In the genomic region with DNA sequence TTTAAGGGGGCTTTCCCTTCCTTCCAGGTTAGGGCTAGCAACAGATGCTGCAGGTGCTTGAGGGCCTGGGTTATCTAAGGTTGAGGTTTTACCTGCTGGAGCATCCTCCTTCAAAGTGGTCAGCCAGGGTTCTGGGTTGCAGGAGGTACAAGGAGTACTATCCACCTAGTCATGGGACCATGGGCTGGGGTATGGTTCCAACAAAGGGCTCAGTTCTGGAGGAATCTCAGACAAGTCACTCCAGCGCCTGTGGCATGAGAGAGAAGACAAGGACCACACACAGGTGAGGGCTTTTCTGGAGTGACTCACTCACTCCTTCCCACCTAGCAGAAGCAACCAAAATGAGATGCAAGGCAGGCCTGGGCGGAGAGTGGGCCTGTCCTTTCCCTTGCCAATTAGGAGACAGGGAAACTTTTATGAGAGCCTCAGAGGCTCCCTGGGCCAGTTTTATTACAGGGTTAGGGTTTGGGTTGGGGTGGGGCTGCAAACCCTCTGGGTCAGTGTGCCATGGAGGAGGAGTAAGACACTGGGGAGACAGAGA, we compare ENCODE assay signal across 17 cellular contexts. TPM values are rescaled to one million over a fixed set of nuclear protein-coding genes. Genes with fewer than 3 reads are reported as not detected.
DNase-seq lines count a peak whose midpoint lies in the region; TF ChIP-seq lines count a peak whose summit lies in the region.
"Had no signal": no experiment of that assay in that cellular context is flagged by ENCODE, and none has a peak within 500 bp of the region (broad histone marks: within the 10 kb centered on the region; RNA-seq: fewer than 3 reads in every experiment).

No MANE protein-coding gene starts in this region.

- no peak overlapping the region for H3K4me3 ChIP-seq in mammary epithelial cell (replicated peaks in 1 of 3; ENCODE audit: insufficient read depth in 1 of 3, low read depth in 2 of 3, low read length in 3 of 3)
- H3K4me3 ChIP-seq in sigmoid colon: no peak overlapping the region
- H3K4me3 ChIP-seq: smooth muscle cell had no signal

- H3K36me3 Mint-ChIP-seq in activated T-cell treated with anti-CD3 and anti-CD28 coated beads, Interleukin-2, amount 50 U/mL, for 24 hours (ENCODE audit: low read depth): peaks cover 95% of the 10 kb centered on the region
- H3K36me3 Mint-ChIP-seq in neural crest cell (ENCODE audit: low read depth): peaks cover 12% of the 10 kb centered on the region

- no peak overlapping the region for H3K4me2 ChIP-seq in mammary epithelial cell (ENCODE audit: insufficient read depth, low read depth, low read length)
- H3K4me2 ChIP-seq: smooth muscle cell had no signal

- H3K9ac ChIP-seq in mammary epithelial cell (ENCODE audit: insufficient read depth, low read length): no peak overlapping the region

- peak overlapping the region; percentile 100 for H3K27ac Mint-ChIP-seq in activated T-cell treated with anti-CD3 and anti-CD28 coated beads, Interleukin-2, amount 50 U/mL, for 24 hours
- no peak overlapping the region for H3K27ac Mint-ChIP-seq in neural crest cell (ENCODE audit: unreplicated experiment)

- peaks cover 49% of the 10 kb centered on the region for H3K4me1 ChIP-seq in mammary epithelial cell (ENCODE audit: insufficient read depth, low read length)
- peaks cover 0 to 16% (median 5%) of the 10 kb centered on the region in 4 donors for H3K4me1 ChIP-seq in sigmoid colon

- no peak overlapping the region for H2AFZ ChIP-seq in mammary epithelial cell (ENCODE audit: low read depth, low read length)

- no TSS peak for BruUV-seq in mammary epithelial cell (replicated peaks; lab: Mats Ljungman, UMichigan)

- peaks cover 55% of the 10 kb centered on the region for H3K79me2 ChIP-seq in mammary epithelial cell (ENCODE audit: insufficient read depth, low read length)

- no peak for TF ChIP-seq POLR2A in sigmoid colon (IDR thresholded peaks at IDR 0.05)

- H3K36me3 ChIP-seq in mammary epithelial cell (ENCODE audit: insufficient read depth, low read length) (peaks cover 26% of the 10 kb centered on the region), sigmoid colon (peaks cover 0 to 29% (median 7%) of the 10 kb centered on the region in 4 donors)

- in situ Hi-C loops in mammary epithelial cell (cut with MboI; ENCODE audit: low sequenced_read_pairs in 2 of 2): no loop called here

- H3K4me3 Mint-ChIP-seq in activated T-cell treated with anti-CD3 and anti-CD28 coated beads, Interleukin-2, amount 50 U/mL, for 24 hours: peak overlapping the region; percentile 98
- peak overlapping the region; percentile 98 for H3K4me3 Mint-ChIP-seq in neural crest cell

- H3K9me3 ChIP-seq in mammary epithelial cell (replicated peaks; ENCODE audit: insufficient read depth, low read length) (no peaks in the 10 kb centered on the region), sigmoid colon (no peaks in the 10 kb centered on the region)

- H3K27ac ChIP-seq in RWPE1 (peak overlapping the region; percentile 99), mammary epithelial cell (ENCODE audit: insufficient read depth, low read depth, low read length) (peak overlapping the region; percentile 96), sigmoid colon (no peak overlapping the region)
- H3K27ac ChIP-seq: dorsolateral prefrontal cortex had no signal

- no peak for TF ChIP-seq EP300 in sigmoid colon (IDR thresholded peaks at IDR 0.05)

- POLR2A ChIA-PET in RWPE1 (lab: Yijun Ruan, JAX; ENCODE audit: low non-redundant PET): no interaction called here

- H3K27me3 ChIP-seq in mammary epithelial cell (ENCODE audit: insufficient read depth, low read length) (no peaks in the 10 kb centered on the region), sigmoid colon (no peaks in the 10 kb centered on the region)
- H3K27me3 ChIP-seq: dorsolateral prefrontal cortex had no signal

- H3K4me1 Mint-ChIP-seq in activated T-cell treated with anti-CD3 and anti-CD28 coated beads, Interleukin-2, amount 50 U/mL, for 24 hours (ENCODE audit: low read depth): peaks cover 46% of the 10 kb centered on the region
- H3K4me1 Mint-ChIP-seq in neural crest cell: peaks cover 33% of the 10 kb centered on the region

- no peaks in the 10 kb centered on the region for H4K20me1 ChIP-seq in mammary epithelial cell (ENCODE audit: insufficient read depth, low read length)

- intact Hi-C loops in mammary epithelial cell (cut with micrococcal nuclease) (no loop called here), sigmoid colon (cut with DNase I) (loop anchor here (5.0 kb wide), 2 partner anchors 45 to 415 kb away; partner anchors contain the start of genes AATF and ZNHIT3)

- H3K27me3 Mint-ChIP-seq in activated T-cell treated with anti-CD3 and anti-CD28 coated beads, Interleukin-2, amount 50 U/mL, for 24 hours: no peaks in the 10 kb centered on the region
- H3K27me3 Mint-ChIP-seq in neural crest cell (ENCODE audit: low read depth): no peaks in the 10 kb centered on the region

- CTCF ChIA-PET in RWPE1 (lab: Yijun Ruan, JAX): no interaction called here
- CTCF ChIA-PET in mammary epithelial cell (lab: Charles Lee; ENCODE audit: low non-redundant PET): no interaction called here

- dilution Hi-C loops in mammary epithelial cell (cut with HindIII; ENCODE audit: low sequenced_read_pairs): no loop called here

- TF ChIP-seq CTCF in RWPE1 (conservative IDR thresholded peaks at IDR 0.05; ENCODE audit: low read depth) (no peak), mammary epithelial cell (conservative IDR thresholded peaks at IDR 0.05 in 1 of 2, IDR thresholded peaks at IDR 0.05 in 1 of 2; ENCODE audit: extremely low read depth in 1 of 2, insufficient read depth in 1 of 2, low read depth in 1 of 2, low read length in 2 of 2) (no peak), neural crest cell (conservative IDR thresholded peaks at IDR 0.05) (no peak), sigmoid colon (IDR thresholded peaks at IDR 0.05) (no peak)

- H3K9me3 Mint-ChIP-seq in activated T-cell treated with anti-CD3 and anti-CD28 coated beads, Interleukin-2, amount 50 U/mL, for 24 hours: no peaks in the 10 kb centered on the region
- no peaks in the 10 kb centered on the region for H3K9me3 Mint-ChIP-seq in neural crest cell

- DNase-seq in activated T-cell treated with anti-CD3 and anti-CD28 coated beads, Interleukin-2, amount 50 U/mL, for 24 hours: no peak
- no peak for DNase-seq in activated T-cell treated with anti-CD3 and anti-CD28 coated beads for 4 hours
- DNase-seq in RWPE1 (ENCODE audit: low spot score): no peak
- peak; percentile 74 for DNase-seq in mammary epithelial cell
- no peak for DNase-seq in neural crest cell (ENCODE audit: low read depth, low spot score)
- DNase-seq in NCI-H82 (lab: John Stamatoyannopoulos, UW): no peak
- DNase-seq in DMS53 treated with DMSO at 0.1 percent for 48 hours (lab: John Stamatoyannopoulos, UW; ENCODE audit: unreplicated experiment): no peak
- DNase-seq in sigmoid colon: no peak
- DNase-seq: aorta, dorsolateral prefrontal cortex, hypothalamus, NCI-H2029, NCI-H524 treated with DMSO at 0.1 percent for 48 hours, nucleus accumbens, substantia nigra, T-helper 9 cell had no signal

- WGBS in mammary epithelial cell (ENCODE audit: low coverage, missing lambda C conversion rate): 48% methylated on average over 2 of the region's 2 CpGs
- WGBS in sigmoid colon, 2 donors: 75 to 95% methylated on average over 2 of the region's 2 CpGs

RNA-seq across cellular contexts. Expression of gene MYO19, which starts 2.2 kb away (rescaled TPM):
- total RNA-seq in mammary epithelial cell (100 to 1,000 TPM; 103 to 123 TPM), neural crest cell (101 and 104 TPM in 2 replicates), sigmoid colon (10 to 100 TPM; 49.9 to 67.2 (median 59.5) TPM)
- polyA plus RNA-seq in mammary epithelial cell (79.1 TPM), sigmoid colon (10 to 100 TPM; 19.2 to 60.6 (median 20.3) TPM)
- polyA minus RNA-seq in mammary epithelial cell: 171 TPM

RNA-seq across cellular contexts. Expression of gene PIGW, which starts 2.3 kb away (rescaled TPM):
- 10 to 100 TPM; 10.2 to 15.6 TPM for total RNA-seq in mammary epithelial cell
- polyA plus RNA-seq in mammary epithelial cell: 5.8 TPM
- 8.3 TPM for polyA minus RNA-seq in mammary epithelial cell
- 20.8 and 20.9 TPM in 2 replicates for total RNA-seq in neural crest cell
- total RNA-seq in sigmoid colon: 1 to 10 TPM; 1.7 to 3.9 (median 3.0) TPM
- polyA plus RNA-seq in sigmoid colon: 1 to 10 TPM; 2.4 to 8.6 (median 4.6) TPM

RNA-seq across cellular contexts. Expression of gene GGNBP2, which starts 12.2 kb away (rescaled TPM):
- total RNA-seq in mammary epithelial cell (10 to 100 TPM; 44.2 to 81.9 TPM), neural crest cell (71.8 and 72.3 TPM in 2 replicates), sigmoid colon (10 to 100 TPM; 57.4 to 62.2 (median 59.2) TPM)
- polyA plus RNA-seq in mammary epithelial cell (57.8 TPM), sigmoid colon (10 to 100 TPM; 43.5 to 55.3 (median 51.7) TPM)
- polyA minus RNA-seq in mammary epithelial cell: 152 TPM

RNA-seq across cellular contexts. Expression of gene ZNHIT3, which starts 46.0 kb away (rescaled TPM):
- total RNA-seq in mammary epithelial cell (10 to 100 TPM; 20.3 to 30.3 TPM), neural crest cell (53.7 and 57.0 TPM in 2 replicates), sigmoid colon (10 to 100 TPM; 31.0 to 59.9 (median 44.9) TPM)
- polyA plus RNA-seq in mammary epithelial cell (42.9 TPM), sigmoid colon (10 to 100 TPM; 49.9 to 60.7 (median 51.8) TPM)
- 0.21 TPM for polyA minus RNA-seq in mammary epithelial cell

RNA-seq across cellular contexts. Expression of gene DHRS11, which starts 59.2 kb away (rescaled TPM):
- total RNA-seq in mammary epithelial cell (10 to 100 TPM; 12.2 to 14.3 TPM), neural crest cell (12.3 and 14.7 TPM in 2 replicates), sigmoid colon (1 to 10 TPM; 4.3 to 8.9 (median 7.5) TPM)
- polyA plus RNA-seq in mammary epithelial cell (14.1 TPM), sigmoid colon (100 to 1,000 TPM in 2 of 3 donors, 10 to 100 TPM in 1; 97.6 to 239 (median 212) TPM)
- polyA minus RNA-seq in mammary epithelial cell: 12.0 TPM

Comparison
In these comparisons a context has a peak if more than half of its experiments do, and no peak if none do; other contexts are left out.
1. H3K27ac ChIP-seq: peak in RWPE1 (single experiment) and mammary epithelial cell (single experiment); none in sigmoid colon (0 of 4).